8 cellular contexts compared by ENCODE assay signal in the genomic region with DNA sequence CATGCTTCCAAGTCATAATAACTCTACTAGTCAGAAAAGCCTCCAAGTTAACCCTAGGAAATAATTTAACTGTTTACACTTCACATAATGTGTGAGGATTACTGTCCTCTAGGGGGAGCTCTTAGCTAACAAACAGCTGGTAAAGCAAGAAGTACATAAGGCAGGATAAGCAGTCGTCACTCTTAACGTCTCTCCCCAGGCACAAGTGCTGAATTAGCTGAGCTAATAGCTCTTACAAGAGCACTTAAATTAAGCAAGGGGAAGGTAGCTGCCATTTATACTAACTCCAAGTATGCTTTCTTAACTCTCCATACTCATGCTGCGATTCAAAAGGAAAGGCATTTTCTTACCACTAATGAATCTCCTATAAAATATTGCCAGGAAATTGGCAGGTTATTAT.
DNase-seq lines count a peak whose midpoint lies in the region; ATAC-seq and TF ChIP-seq lines count a peak whose summit lies in the region.

No MANE protein-coding gene starts in this region.

- peaks cover 7% of the 10 kb centered on the region for H3K4me1 Mint-ChIP-seq in MCF 10A (ENCODE audit: insufficient read depth, unreplicated experiment)

- no peak overlapping the region for H3K4me3 Mint-ChIP-seq in MCF 10A (ENCODE audit: unreplicated experiment)

- H3K56ac ChIP-seq in IMR-90 (ENCODE audit: extremely low read depth, insufficient read depth, low read length): no peak overlapping the region

- H3K23ac ChIP-seq in IMR-90 (ENCODE audit: low read depth, low read length): no peak overlapping the region

- H2BK120ac ChIP-seq in IMR-90 (ENCODE audit: low read depth, low read length): no peak overlapping the region

- no peak overlapping the region for H4K91ac ChIP-seq in IMR-90 (ENCODE audit: insufficient read depth, low read depth, low read length)

- H3K4me1 ChIP-seq in DND-41 (ENCODE audit: insufficient read depth, low read length): peaks cover 9% of the 10 kb centered on the region; the same call in 1 of the 2 replicates
- H3K4me1 ChIP-seq in IMR-90 (ENCODE audit: control insufficient read depth, insufficient read depth, low read length): no peaks in the 10 kb centered on the region
- peaks cover 5% of the 10 kb centered on the region for H3K4me1 ChIP-seq in lower lobe of right lung

- H3K14ac ChIP-seq in IMR-90 (replicated peaks; ENCODE audit: low read depth, low read length): no peak overlapping the region

- peak; percentile 55; the same call in 2 of the 3 replicates for ATAC-seq in DND-41 (ENCODE audit: insufficient read depth, low read depth)
- no peak for ATAC-seq in IMR-90 (ENCODE audit: low read depth)
- ATAC-seq in lower lobe of right lung: peak in 1 of 2 donors; percentile 35
- no peak for ATAC-seq in GM18517 (IDR thresholded peaks at IDR 0.05; ENCODE audit: unreplicated experiment)
- ATAC-seq in HG03175 (IDR thresholded peaks at IDR 0.05; ENCODE audit: unreplicated experiment): no peak
- no peak for ATAC-seq in HG03280 (IDR thresholded peaks at IDR 0.05; ENCODE audit: unreplicated experiment)

- no peak overlapping the region for H4K8ac ChIP-seq in IMR-90 (ENCODE audit: low read depth in 2 of 2, low read length in 2 of 2)

- H3K9ac ChIP-seq in DND-41 (ENCODE audit: low read depth, low read length) (no peak overlapping the region), IMR-90 (ENCODE audit: low read depth, low read length) (no peak overlapping the region)

- DNase-seq in DND-41: peak; percentile 11
- DNase-seq in IMR-90: peak; percentile 70
- peak; percentile 56 for DNase-seq in NCI-H82 treated with DMSO at 0.1 percent for 48 hours (lab: John Stamatoyannopoulos, UW; ENCODE audit: unreplicated experiment)
- DNase-seq in MCF 10A (ENCODE audit: unreplicated experiment): peak; percentile 81
- DNase-seq in lower lobe of right lung: no peak

- CTCF ChIA-PET in IMR-90 (lab: Yijun Ruan, JAX): interaction anchor here (0.7 to 2.1 kb wide), 9 partner anchors 10 to 1539 kb away, joined by 3 to 7 read pairs (median 4); no protein-coding TSS in a partner anchor
- CTCF ChIA-PET in MCF 10A (lab: Yijun Ruan, JAX): interaction anchor here (0.7 to 11.1 kb wide), 22 partner anchors 9 to 1132 kb away, joined by 3 to 156 read pairs (median 3); no protein-coding TSS in a partner anchor

- peak; percentile 81 for TF ChIP-seq CTCF in DND-41 (IDR thresholded peaks at IDR 0.05; ENCODE audit: borderline replicate concordance, extremely low read depth, low read length, poor library complexity, severe bottlenecking)
- peak; percentile 79 for TF ChIP-seq CTCF in IMR-90 (conservative IDR thresholded peaks at IDR 0.05; ENCODE audit: low read depth, low read length)
- peak; percentile 87 for TF ChIP-seq CTCF in MCF 10A (IDR thresholded peaks at IDR 0.05; ENCODE audit: unreplicated experiment)
- peak; percentile 70 for TF ChIP-seq CTCF in lower lobe of right lung (IDR thresholded peaks at IDR 0.05)

- H4K20me1 ChIP-seq in DND-41 (ENCODE audit: insufficient read depth, low read length) (no peaks in the 10 kb centered on the region), IMR-90 (ENCODE audit: insufficient read depth, low read length) (no peaks in the 10 kb centered on the region)

- BruUV-seq in IMR-90 (replicated peaks; lab: Mats Ljungman, UMichigan) (no TSS peak), MCF 10A (replicated peaks; lab: Mats Ljungman, UMichigan) (no TSS peak)

- H3K36me3 ChIP-seq in DND-41 (ENCODE audit: insufficient read depth, low read length): no peaks in the 10 kb centered on the region
- no peaks in the 10 kb centered on the region for H3K36me3 ChIP-seq in IMR-90 (ENCODE audit: control insufficient read depth, insufficient read depth, low read length)
- H3K36me3 ChIP-seq in lower lobe of right lung: no peaks in the 10 kb centered on the region

- no CpG with 5 or more reads among the region's 3 CpGs for whole genome bisulfite sequencing in IMR-90 (ENCODE audit: extremely low coverage in 2 of 2, insufficient read length in 1 of 2), 2 experiments

- H3K79me1 ChIP-seq in IMR-90 (ENCODE audit: low read depth in 1 of 2, low read length in 2 of 2): no peaks in the 10 kb centered on the region

- H3K36me3 Mint-ChIP-seq in MCF 10A (ENCODE audit: insufficient read depth, unreplicated experiment): peaks cover 6% of the 10 kb centered on the region

- in situ Hi-C loops in IMR-90 (cut with MboI; ENCODE audit: low sequenced_read_pairs): loop anchor here (25.0 kb wide), 1 partner anchor 1760 kb away; no protein-coding TSS in a partner anchor

- H2AK5ac ChIP-seq in IMR-90 (ENCODE audit: low read depth, low read length): no peak overlapping the region

- H2AFZ ChIP-seq in DND-41 (ENCODE audit: low read depth, low read length): no peak overlapping the region
- H2AFZ ChIP-seq in IMR-90 (replicated peaks; ENCODE audit: low read length, poor library complexity): no peak overlapping the region

- no peak overlapping the region for H3K27ac ChIP-seq in DND-41 (ENCODE audit: low read length)
- H3K27ac ChIP-seq in IMR-90 (ENCODE audit: insufficient read depth, low read length): no peak overlapping the region
- H3K27ac ChIP-seq in lower lobe of right lung: no peak overlapping the region

- H3K4me2 ChIP-seq in DND-41 (ENCODE audit: insufficient read depth, low read length): no peak overlapping the region
- H3K4me2 ChIP-seq in IMR-90 (ENCODE audit: low read depth, low read length): no peak overlapping the region

- H3K27me3 ChIP-seq in DND-41 (ENCODE audit: insufficient read depth, low read length, poor library complexity) (peaks cover 4% of the 10 kb centered on the region), IMR-90 (ENCODE audit: control insufficient read depth, insufficient read depth, low read length) (peaks cover 12% of the 10 kb centered on the region), lower lobe of right lung (ENCODE audit: low read depth) (peaks cover under 1% of the 10 kb centered on the region)

- dilution Hi-C loops in IMR-90 (cut with HindIII; ENCODE audit: low sequenced_read_pairs, unreplicated experiment): no loop called here

- no peaks in the 10 kb centered on the region for H3K9me1 ChIP-seq in IMR-90 (ENCODE audit: insufficient read depth, low read length)

- H3K27ac Mint-ChIP-seq in MCF 10A (ENCODE audit: low read depth, unreplicated experiment): no peak overlapping the region

- H3K79me2 ChIP-seq in DND-41 (ENCODE audit: insufficient read depth, low read length): no peaks in the 10 kb centered on the region

- peak; percentile 77 for TF ChIP-seq RAD21 in IMR-90 (IDR thresholded peaks at IDR 0.05; ENCODE audit: low read length)

- TF ChIP-seq POLR2A in IMR-90 (IDR thresholded peaks at IDR 0.05; ENCODE audit: low read depth, low read length): no peak

- no peak overlapping the region for H4K5ac ChIP-seq in IMR-90 (ENCODE audit: low read depth, low read length)

- H2BK15ac ChIP-seq in IMR-90 (ENCODE audit: low read depth, low read length): no peak overlapping the region

- H2BK20ac ChIP-seq in IMR-90 (ENCODE audit: low read depth, low read length): no peak overlapping the region

- no peak overlapping the region for H2AK9ac ChIP-seq in IMR-90 (replicated peaks; ENCODE audit: low read depth, low read length, poor library complexity)

- no peak overlapping the region for H3K18ac ChIP-seq in IMR-90 (ENCODE audit: low read depth, low read length)

- H3K27me3 Mint-ChIP-seq in MCF 10A (ENCODE audit: insufficient read depth, unreplicated experiment): no peaks in the 10 kb centered on the region

- no peak overlapping the region for H2BK5ac ChIP-seq in IMR-90 (ENCODE audit: low read depth, low read length, poor library complexity, severe bottlenecking)

- H3K9me3 Mint-ChIP-seq in MCF 10A (ENCODE audit: unreplicated experiment): no peaks in the 10 kb centered on the region

- intact Hi-C loops in IMR-90 (cut with micrococcal nuclease) (loop anchor here (1.0 to 10.0 kb wide), 4 partner anchors 139 to 1542 kb away; no protein-coding TSS in a partner anchor), MCF 10A (cut with micrococcal nuclease) (loop anchor here (1.0 kb wide), 2 partner anchors 139 to 391 kb away; no protein-coding TSS in a partner anchor), lower lobe of right lung (cut with DNase I) (no loop called here)

- H3K9me3 ChIP-seq in DND-41 (ENCODE audit: insufficient read depth, low read length, severe bottlenecking): no peaks in the 10 kb centered on the region
- H3K9me3 ChIP-seq in IMR-90 (ENCODE audit: control insufficient read depth, insufficient read depth, low read length): no peaks in the 10 kb centered on the region
- H3K9me3 ChIP-seq in lower lobe of right lung: no peaks in the 10 kb centered on the region

- POLR2A ChIA-PET in IMR-90 (lab: Charles Lee; ENCODE audit: unreplicated experiment): no interaction called here
- POLR2A ChIA-PET in MCF 10A (lab: Yijun Ruan, JAX): no interaction called here

- H3K4me3 ChIP-seq in DND-41 (ENCODE audit: low read depth in 1 of 2, low read length in 2 of 2) (no peak overlapping the region), IMR-90 (ENCODE audit: insufficient read depth, low read depth, low read length) (no peak overlapping the region), lower lobe of right lung (no peak overlapping the region)

- no peak overlapping the region for H3K4ac ChIP-seq in IMR-90 (ENCODE audit: low read depth, low read length)

TF ChIP-seq in IMR-90, 13 proteins besides CTCF, POLR2A, EP300 and RAD21:
- TF ChIP-seq RCOR1 (IDR thresholded peaks at IDR 0.05; ENCODE audit: insufficient replicate concordance, low read length) (peak; percentile 73), SMC3 (IDR thresholded peaks at IDR 0.05; ENCODE audit: low read depth, low read length) (peak; percentile 54), BHLHE40 (IDR thresholded peaks at IDR 0.05; ENCODE audit: low read depth, low read length) (no peak)
